In genomic region chr14:90507428-90507827, GRCh38 we compare ENCODE assay signal across 20 cellular contexts.
DNase-seq lines count a peak whose midpoint lies in the region; ATAC-seq and TF ChIP-seq lines count a peak whose summit lies in the region.
"Had no signal": no experiment of that assay in that cellular context is flagged by ENCODE, and none has a peak within 500 bp of the region (broad histone marks: within the 10 kb centered on the region; RNA-seq: fewer than 3 reads in every experiment).

No MANE protein-coding gene starts in this region.

- H3K27me3 ChIP-seq in neuronal stem cell (ENCODE audit: control insufficient read depth in 3 of 3, insufficient read depth in 3 of 3, low read depth in 1 of 3, low read length in 3 of 3) = no peaks in the 10 kb centered on the region

- no peaks in the 10 kb centered on the region for H3K36me3 ChIP-seq in neuronal stem cell (replicated peaks in 1 of 2; ENCODE audit: control insufficient read depth in 2 of 2, insufficient read depth in 2 of 2, low read length in 2 of 2)
- H3K36me3 ChIP-seq: BLaER1 treated with 17β-estradiol and CSF1 and Interleukin-3, amounts not matched to agents 10 nM and 100 nM had no signal

- no peak overlapping the region for H2AFZ ChIP-seq in neuronal stem cell (ENCODE audit: low read length)
- H2AFZ ChIP-seq: GM23248 had no signal

- no peaks in the 10 kb centered on the region for H3K4me1 Mint-ChIP-seq in activated naive CD4-positive, alpha-beta T cell treated with anti-CD3 and anti-CD28 coated beads, Interleukin-2, amount 50 U/mL, for 24 hours
- peaks cover 2% of the 10 kb centered on the region for H3K4me1 Mint-ChIP-seq in activated naive CD4-positive, alpha-beta T cell treated with anti-CD3 and anti-CD28 coated beads for 36 hours (ENCODE audit: low read depth)
- H3K4me1 Mint-ChIP-seq in WTC11 = peaks cover 36% of the 10 kb centered on the region

- H3K36me3 Mint-ChIP-seq in activated naive CD4-positive, alpha-beta T cell treated with anti-CD3 and anti-CD28 coated beads, Interleukin-2, amount 50 U/mL, for 24 hours = no peaks in the 10 kb centered on the region
- no peaks in the 10 kb centered on the region for H3K36me3 Mint-ChIP-seq in activated naive CD4-positive, alpha-beta T cell treated with anti-CD3 and anti-CD28 coated beads for 36 hours (ENCODE audit: low read depth)
- no peaks in the 10 kb centered on the region for H3K36me3 Mint-ChIP-seq in WTC11
- H3K36me3 Mint-ChIP-seq: CD8-positive, alpha-beta T cell; IgD-negative memory B cell had no signal

- no peak overlapping the region for H3K18ac ChIP-seq in neuronal stem cell (ENCODE audit: low read length)

- H4K91ac ChIP-seq in neuronal stem cell (ENCODE audit: low read depth, low read length, poor library complexity) = no peak overlapping the region

- no peak overlapping the region for H4K8ac ChIP-seq in neuronal stem cell (ENCODE audit: low read depth, low read length)

- peaks cover 8% of the 10 kb centered on the region for H3K27me3 Mint-ChIP-seq in activated naive CD4-positive, alpha-beta T cell treated with anti-CD3 and anti-CD28 coated beads, Interleukin-2, amount 50 U/mL, for 24 hours
- H3K27me3 Mint-ChIP-seq in activated naive CD4-positive, alpha-beta T cell treated with anti-CD3 and anti-CD28 coated beads for 36 hours (ENCODE audit: low read depth) = peaks cover 24% of the 10 kb centered on the region
- no peaks in the 10 kb centered on the region for H3K27me3 Mint-ChIP-seq in WTC11 (ENCODE audit: low read depth)

- H2BK120ac ChIP-seq in neuronal stem cell (ENCODE audit: low read depth, low read length) = no peak overlapping the region

- no peak for DNase-seq in activated naive CD4-positive, alpha-beta T cell treated with anti-CD3 and anti-CD28 coated beads for 36 hours
- DNase-seq in WTC11 (ENCODE audit: low spot score) = no peak
- no peak for DNase-seq in neuronal stem cell (ENCODE audit: low spot score)
- DNase-seq in NCI-H2227 treated with DMSO at 0.1 percent for 48 hours (lab: John Stamatoyannopoulos, UW) = no peak
- DNase-seq: 8988T; CD8-positive, alpha-beta T cell; DMS 273 treated with DMSO at 0.1 percent for 48 hours; DMS53; DND-41; EL; GM23248; HFFc6 had no signal

- no peak overlapping the region for H3K4ac ChIP-seq in neuronal stem cell (ENCODE audit: low read length)

- no peak overlapping the region for H3K9ac ChIP-seq in neuronal stem cell (ENCODE audit: low read depth, low read length, poor library complexity)
- H3K9ac ChIP-seq: BLaER1 treated with 17β-estradiol and CSF1 and Interleukin-3, amounts not matched to agents 10 nM and 100 nM; GM23248 had no signal

- no peak for ATAC-seq in WTC11
- no peak for ATAC-seq in GM19467 (IDR thresholded peaks at IDR 0.05; ENCODE audit: unreplicated experiment)
- ATAC-seq in GM21447 (IDR thresholded peaks at IDR 0.05; ENCODE audit: unreplicated experiment) = no peak
- ATAC-seq: CD8-positive, alpha-beta T cell; GM12878; HCT116 had no signal

- H2BK15ac ChIP-seq in neuronal stem cell (ENCODE audit: low read length) = no peak overlapping the region

- no peak overlapping the region for H2BK5ac ChIP-seq in neuronal stem cell (ENCODE audit: low read length)

- intact Hi-C loops in activated naive CD4-positive, alpha-beta T cell treated with anti-CD3 and anti-CD28 coated beads for 36 hours (cut with micrococcal nuclease) = no loop called here

- H3K4me2 ChIP-seq in neuronal stem cell (ENCODE audit: insufficient read depth, low read length, poor library complexity, severe bottlenecking) = no peak overlapping the region

- no peaks in the 10 kb centered on the region for H3K79me1 ChIP-seq in neuronal stem cell (ENCODE audit: low read depth, low read length)

- peak overlapping the region; percentile 9 for H3K27ac Mint-ChIP-seq in activated naive CD4-positive, alpha-beta T cell treated with anti-CD3 and anti-CD28 coated beads, Interleukin-2, amount 50 U/mL, for 24 hours
- no peak overlapping the region for H3K27ac Mint-ChIP-seq in activated naive CD4-positive, alpha-beta T cell treated with anti-CD3 and anti-CD28 coated beads for 36 hours
- 0 out of 2 replicates have a peak overlapping the region, but pooled peaks have one; percentile 47 for H3K27ac Mint-ChIP-seq in WTC11
- H3K27ac Mint-ChIP-seq: CD8-positive, alpha-beta T cell; HFFc6; IgD-negative memory B cell had no signal

- POLR2A ChIA-PET in WTC11 (lab: Charles Lee) = no interaction called here

- peaks cover 8 to 12% of the 10 kb centered on the region in 2 donors for H3K4me1 ChIP-seq in neuronal stem cell (ENCODE audit: control insufficient read depth in 2 of 2, insufficient read depth in 1 of 2, low read depth in 1 of 2, low read length in 2 of 2)

- H3K9me3 ChIP-seq in neuronal stem cell (replicated peaks in 1 of 2; ENCODE audit: control insufficient read depth in 2 of 2, insufficient read depth in 1 of 2, low read depth in 1 of 2, low read length in 2 of 2) = no peaks in the 10 kb centered on the region

- H2AK5ac ChIP-seq in neuronal stem cell (ENCODE audit: low read depth, low read length) = peak overlapping the region; percentile 53

- no peak overlapping the region for H3K27ac ChIP-seq in neuronal stem cell (replicated peaks; ENCODE audit: low read length)
- H3K27ac ChIP-seq: BLaER1 treated with 17β-estradiol and CSF1 and Interleukin-3, amounts not matched to agents 10 nM and 100 nM; GM23248; HL-60 had no signal

- H3K4me3 Mint-ChIP-seq in activated naive CD4-positive, alpha-beta T cell treated with anti-CD3 and anti-CD28 coated beads, Interleukin-2, amount 50 U/mL, for 24 hours = no peak overlapping the region
- no peak overlapping the region for H3K4me3 Mint-ChIP-seq in activated naive CD4-positive, alpha-beta T cell treated with anti-CD3 and anti-CD28 coated beads for 36 hours
- no peak overlapping the region for H3K4me3 Mint-ChIP-seq in WTC11
- H3K4me3 Mint-ChIP-seq: CD8-positive, alpha-beta T cell; HFFc6; IgD-negative memory B cell had no signal

- no peak overlapping the region for H3K4me3 ChIP-seq in neuronal stem cell (ENCODE audit: low read length in 2 of 2)
- H3K4me3 ChIP-seq: BLaER1 treated with 17β-estradiol and CSF1 and Interleukin-3, amounts not matched to agents 10 nM and 100 nM; GM12878; GM23248 had no signal

- H2BK12ac ChIP-seq in neuronal stem cell (ENCODE audit: low read length) = peak overlapping the region; percentile 7

- no peak overlapping the region for H3K14ac ChIP-seq in neuronal stem cell (ENCODE audit: low read length)

- WGBS in neuronal stem cell (ENCODE audit: extremely low coverage in 2 of 2, insufficient read length in 2 of 2, insufficient replicate concordance in 1 of 2), 2 donors = no CpG with 5 or more reads among the region's 7 CpGs

- H3K23ac ChIP-seq in neuronal stem cell (ENCODE audit: low read depth, low read length, poor library complexity) = no peak overlapping the region

- CTCF ChIA-PET in activated naive CD4-positive, alpha-beta T cell treated with anti-CD3 and anti-CD28 coated beads for 36 hours (lab: Charles Lee) = no interaction called here
- CTCF ChIA-PET in WTC11 (lab: Charles Lee) = no interaction called here

- no peaks in the 10 kb centered on the region for H3K9me3 Mint-ChIP-seq in activated naive CD4-positive, alpha-beta T cell treated with anti-CD3 and anti-CD28 coated beads, Interleukin-2, amount 50 U/mL, for 24 hours
- no peaks in the 10 kb centered on the region for H3K9me3 Mint-ChIP-seq in activated naive CD4-positive, alpha-beta T cell treated with anti-CD3 and anti-CD28 coated beads for 36 hours
- no peaks in the 10 kb centered on the region for H3K9me3 Mint-ChIP-seq in WTC11
- H3K9me3 Mint-ChIP-seq: CD8-positive, alpha-beta T cell; HFFc6 had no signal

- TF ChIP-seq CTCF in WTC11 (IDR thresholded peaks at IDR 0.05) = no peak

TF ChIP-seq in WTC11, 78 proteins besides CTCF, POLR2A, EP300 and RAD21 (continues in another document):
- TF ChIP-seq MAX (CRISPR knock-in tag; IDR thresholded peaks at IDR 0.05) (no peak), GABPB1 (CRISPR knock-in tag; IDR thresholded peaks at IDR 0.05) (no peak), JAZF1 (CRISPR knock-in tag; IDR thresholded peaks at IDR 0.05) (no peak), CDX4 (CRISPR knock-in tag; IDR thresholded peaks at IDR 0.05; ENCODE audit: borderline replicate concordance) (no peak), CBFB (CRISPR knock-in tag; IDR thresholded peaks at IDR 0.05; ENCODE audit: low read depth) (no peak), ZNF425 (CRISPR knock-in tag; conservative IDR thresholded peaks at IDR 0.05) (no peak), TCF7 (CRISPR knock-in tag; IDR thresholded peaks at IDR 0.05; ENCODE audit: low read depth) (no peak), USF2 (CRISPR knock-in tag; IDR thresholded peaks at IDR 0.05) (no peak)
